Comparison of ENCODE assay signal across 8 cellular contexts in the genomic region with DNA sequence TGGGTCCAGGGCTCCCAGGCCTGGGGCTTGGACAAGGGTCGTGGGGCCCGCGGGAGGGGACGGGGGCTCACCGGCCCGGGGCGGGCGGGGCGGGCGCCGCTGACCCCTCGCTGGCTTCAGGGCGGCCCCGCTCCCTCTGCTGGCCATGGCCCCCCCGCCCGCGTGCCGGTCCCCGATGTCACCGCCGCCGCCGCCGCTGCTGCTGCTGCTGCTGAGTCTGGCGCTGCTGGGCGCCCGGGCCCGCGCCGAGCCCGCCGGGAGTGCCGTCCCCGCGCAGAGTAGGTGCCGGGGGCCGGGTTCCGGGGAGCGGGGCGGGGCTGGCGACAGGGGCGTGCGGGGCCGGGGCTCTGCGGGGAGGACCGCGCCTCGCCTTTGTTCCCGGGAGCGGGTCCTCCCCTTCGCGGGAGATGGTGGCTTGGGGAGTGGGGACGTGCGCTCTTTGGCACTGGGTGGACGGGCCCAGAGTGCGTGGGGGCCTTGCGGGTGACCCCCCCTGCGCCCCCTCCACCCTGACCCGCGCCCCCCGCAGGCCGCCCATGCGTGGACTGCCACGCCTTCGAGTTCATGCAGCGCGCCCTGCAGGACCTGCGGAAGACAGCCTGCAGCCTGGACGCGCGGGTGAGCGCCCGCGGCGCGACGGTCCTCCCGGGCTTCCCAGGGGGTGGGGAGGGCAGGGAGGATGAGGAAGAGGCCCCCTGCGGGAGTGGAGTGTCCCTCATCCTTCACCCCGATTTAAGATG. TPM values are rescaled to one million over a fixed set of nuclear protein-coding genes. Genes with fewer than 3 reads are reported as not detected.
DNase-seq lines count a peak whose midpoint lies in the region; ATAC-seq and TF ChIP-seq lines count a peak whose summit lies in the region.

No MANE protein-coding gene starts in this region.

- H3K4me3 Mint-ChIP-seq in Caco-2 (ENCODE audit: unreplicated experiment) (peak overlapping the region; percentile 85), T-cell (peak overlapping the region; percentile 69 to 78 (median 77))

- peaks cover 4% of the 10 kb centered on the region; the same call in 1 of the 2 replicates for H3K4me1 ChIP-seq in Caco-2

- H3K36me3 Mint-ChIP-seq in Caco-2 (ENCODE audit: insufficient read depth, unreplicated experiment) (peaks cover 6% of the 10 kb centered on the region), T-cell (no peaks in the 10 kb centered on the region)

- TF ChIP-seq CTCF in Caco-2 (IDR thresholded peaks at IDR 0.05; ENCODE audit: insufficient read depth in 1 of 2, low read depth in 1 of 2, low read length in 1 of 2, severe bottlenecking in 1 of 2, unreplicated experiment in 1 of 2) (no peak), cardiac fibroblast (IDR thresholded peaks at IDR 0.05; ENCODE audit: low read depth, low read length) (no peak)

- no peaks in the 10 kb centered on the region for H3K27me3 ChIP-seq in Caco-2 (replicated peaks; ENCODE audit: control insufficient read depth, insufficient read depth, low read length)

- intact Hi-C loops in Caco-2 (cut with micrococcal nuclease; ENCODE audit: unreplicated experiment) = no loop called here

- no peaks in the 10 kb centered on the region for H3K27me3 Mint-ChIP-seq in Caco-2 (ENCODE audit: insufficient read depth, unreplicated experiment)
- H3K27me3 Mint-ChIP-seq in T-cell = peaks cover 15 to 26% of the 10 kb centered on the region in 2 donors

- H3K27ac Mint-ChIP-seq in Caco-2 (ENCODE audit: unreplicated experiment) = no peak overlapping the region
- no peak overlapping the region for H3K27ac Mint-ChIP-seq in T-cell

- DNase-seq in Caco-2 (peak; percentile 44 to 66), HEK293T (ENCODE audit: extremely low spot score) (peak; percentile 49), T-cell (peak in 20 of 34 experiments; percentile 12 to 50 (median 32)), cardiac fibroblast (ENCODE audit: low read depth in 2 of 2) (no peak), left lobe of liver (ENCODE audit: low spot score) (no peak), HCEC 1CT (no peak), NCI-H1092 (lab: John Stamatoyannopoulos, UW) (no peak)
- peak; percentile 50 for DNase-seq in stimulated activated naive CD8-positive, alpha-beta T cell treated with anti-CD3 and anti-CD28 coated beads, Interleukin-15, Interleukin-2, amounts not matched to agents 100 U/mL and 50 U/mL, for 24 hours

- BruUV-seq in Caco-2 (replicated peaks; lab: Mats Ljungman, UMichigan) = no TSS peak

- ATAC-seq in T-cell (replicated peaks in 1 of 4) (peak; percentile 65 to 71 (median 69)), left lobe of liver (peak; percentile 40)
- peak; percentile 50 for ATAC-seq in stimulated activated naive CD8-positive, alpha-beta T cell treated with anti-CD3 and anti-CD28 coated beads, Interleukin-15, Interleukin-2, amounts not matched to agents 100 U/mL and 50 U/mL, for 24 hours

- H3K9me3 ChIP-seq in Caco-2 = no peaks in the 10 kb centered on the region

- peak overlapping the region; percentile 87 for H3K4me3 ChIP-seq in Caco-2 (ENCODE audit: low read depth, low read length)
- H3K4me3 ChIP-seq in cardiac fibroblast (replicated peaks in 1 of 2; ENCODE audit: low read depth in 2 of 2, low read length in 2 of 2) = peak overlapping the region; percentile 78 to 82

- no peaks in the 10 kb centered on the region for H3K36me3 ChIP-seq in Caco-2 (ENCODE audit: control insufficient read depth, insufficient read depth, low read length)

- CTCF ChIA-PET in Caco-2 (lab: Charles Lee) (interaction anchor here (1.0 kb wide), 1 partner anchor 33 kb away, joined by 7 read pairs; no protein-coding TSS in a partner anchor), HEK293T (lab: Yijun Ruan, JAX) (no interaction called here), T-cell (lab: Charles Lee) (no interaction called here)

- H3K4me1 Mint-ChIP-seq in Caco-2 (ENCODE audit: low read depth, unreplicated experiment) = no peaks in the 10 kb centered on the region
- H3K4me1 Mint-ChIP-seq in T-cell = peaks cover 3 to 10% (median 8%) of the 10 kb centered on the region in 3 donors

- H3K9me3 Mint-ChIP-seq in Caco-2 (ENCODE audit: unreplicated experiment) (no peaks in the 10 kb centered on the region), T-cell (no peaks in the 10 kb centered on the region)

- POLR2A ChIA-PET in Caco-2 (lab: Charles Lee) (no interaction called here), HEK293T (lab: Yijun Ruan, JAX) (interaction anchor here (0.6 to 1.6 kb wide), 2 partner anchors 33 kb away, joined by 3 to 10 read pairs; a partner anchor contains a TSS), T-cell (lab: Charles Lee) (no interaction called here)

TF ChIP-seq in HEK293T, 16 proteins besides CTCF, POLR2A, EP300 and RAD21:
- TF ChIP-seq FOXM1 (IDR thresholded peaks at IDR 0.05; ENCODE audit: borderline replicate concordance) (no peak), ZNF384 (IDR thresholded peaks at IDR 0.05) (no peak), HDGF (IDR thresholded peaks at IDR 0.05; ENCODE audit: borderline replicate concordance) (no peak)
- TF ChIP-seq, protein P1, sequence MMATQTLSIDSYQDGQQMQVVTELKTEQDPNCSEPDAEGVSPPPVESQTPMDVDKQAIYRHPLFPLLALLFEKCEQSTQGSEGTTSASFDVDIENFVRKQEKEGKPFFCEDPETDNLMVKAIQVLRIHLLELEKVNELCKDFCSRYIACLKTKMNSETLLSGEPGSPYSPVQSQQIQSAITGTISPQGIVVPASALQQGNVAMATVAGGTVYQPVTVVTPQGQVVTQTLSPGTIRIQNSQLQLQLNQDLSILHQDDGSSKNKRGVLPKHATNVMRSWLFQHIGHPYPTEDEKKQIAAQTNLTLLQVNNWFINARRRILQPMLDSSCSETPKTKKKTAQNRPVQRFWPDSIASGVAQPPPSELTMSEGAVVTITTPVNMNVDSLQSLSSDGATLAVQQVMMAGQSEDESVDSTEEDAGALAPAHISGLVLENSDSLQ (IDR thresholded peaks at IDR 0.05) = no peak

RNA-seq across cellular contexts. Expression of a gene that starts 16.8 kb away (rescaled TPM):
- total RNA-seq in Caco-2 (2022) (6.2 and 6.6 TPM in 2 replicates), T-cell (under 1 TPM in 4 of 5 donors, not detected in 1; 0.06 to 0.35 (median 0.11) TPM), left lobe of liver (0.05 TPM)

RNA-seq across cellular contexts. Expression of a gene that starts 33.6 kb away (rescaled TPM):
- total RNA-seq in Caco-2 (2022) = 47.7 and 53.0 TPM in 2 replicates
- total RNA-seq in T-cell = 10 to 100 TPM; 40.7 to 55.1 (median 46.2) TPM
- total RNA-seq in left lobe of liver = 11.2 TPM

Comparison
In these comparisons a context has a peak if more than half of its experiments do, and no peak if none do; other contexts are left out.
1. DNase-seq: peak in Caco-2 (2 of 2), HEK293T (single experiment), T-cell (20 of 34) and stimulated activated naive CD8-positive, alpha-beta T cell treated with anti-CD3 and anti-CD28 coated beads, Interleukin-15, Interleukin-2, amounts not matched to agents 100 U/mL and 50 U/mL, for 24 hours (single experiment); none in cardiac fibroblast (0 of 2), left lobe of liver (single experiment), HCEC 1CT (single experiment) and NCI-H1092 (single experiment).
2. Peak in every context shown above with its lines, with median percentiles within 50 percentile points of each other: ATAC-seq.